Comparison of ENCODE assay signal across 13 cellular contexts in the genomic region with DNA sequence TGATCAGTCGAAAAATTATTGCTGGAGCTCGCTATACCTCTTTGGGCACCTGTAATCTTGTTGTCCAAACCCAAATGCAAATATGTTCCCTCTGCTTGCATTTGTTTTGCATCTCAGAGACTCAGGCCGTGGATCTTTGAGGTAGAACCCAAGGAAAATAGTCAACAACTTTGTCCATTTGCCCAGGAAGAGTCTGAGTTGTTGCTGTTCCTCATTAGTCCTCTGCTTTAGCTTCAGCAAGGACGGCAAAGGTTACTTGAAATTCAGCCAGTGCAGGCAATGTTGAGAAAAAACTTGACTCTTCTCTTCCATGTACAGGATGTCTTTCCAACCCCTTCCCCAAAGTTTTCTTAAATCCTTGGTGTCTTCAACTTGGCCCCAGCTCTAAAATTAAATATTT. TPM values are rescaled to one million over a fixed set of nuclear protein-coding genes. Genes with fewer than 3 reads are reported as not detected.
DNase-seq lines count a peak whose midpoint lies in the region; ATAC-seq and TF ChIP-seq lines count a peak whose summit lies in the region.
"Had no signal": no experiment of that assay in that cellular context is flagged by ENCODE, and none has a peak within 500 bp of the region (broad histone marks: within the 10 kb centered on the region; RNA-seq: fewer than 3 reads in every experiment).

No MANE protein-coding gene starts in this region.

- H3K4me3 ChIP-seq in RWPE2 (ENCODE audit: severe bottlenecking) (no peak overlapping the region), dorsolateral prefrontal cortex (peak overlapping the region in 35 of 59 donors; percentile 1 to 46 (median 22)), mucosa of stomach (ENCODE audit: low read length) (no peak overlapping the region), thoracic aorta (peak overlapping the region; percentile 42)
- H3K4me3 ChIP-seq: GM23248, K562 had no signal

- H3K9ac ChIP-seq in mucosa of stomach (ENCODE audit: low read length) = peak overlapping the region; percentile 58
- H3K9ac ChIP-seq: GM23248 had no signal

- H3K36me3 ChIP-seq in RWPE2 (ENCODE audit: low read depth) (no peaks in the 10 kb centered on the region), mucosa of stomach (ENCODE audit: control insufficient read depth, insufficient read depth, low read length) (no peaks in the 10 kb centered on the region), thoracic aorta (no peaks in the 10 kb centered on the region)

- peak overlapping the region; percentile 35 for H3K27ac ChIP-seq in RWPE2 (ENCODE audit: poor library complexity, severe bottlenecking)
- peak overlapping the region; percentile 83 to 100 (median 96) for H3K27ac ChIP-seq in dorsolateral prefrontal cortex
- peak overlapping the region; percentile 87 to 91 for H3K27ac ChIP-seq in thoracic aorta
- H3K27ac ChIP-seq: GM23248 had no signal

- peaks cover 14% of the 10 kb centered on the region for H3K4me1 ChIP-seq in RWPE2 (ENCODE audit: insufficient read depth, poor library complexity, severe bottlenecking)
- H3K4me1 ChIP-seq in mucosa of stomach (ENCODE audit: control insufficient read depth, insufficient read depth, low read length) = peaks cover 58% of the 10 kb centered on the region
- peaks cover 31 to 73% of the 10 kb centered on the region in 2 donors for H3K4me1 ChIP-seq in thoracic aorta (ENCODE audit: control insufficient read depth in 1 of 2, low read depth in 2 of 2)

- H3K9me3 ChIP-seq in RWPE2 (ENCODE audit: severe bottlenecking) (no peaks in the 10 kb centered on the region), mucosa of stomach (ENCODE audit: control insufficient read depth, low read length) (no peaks in the 10 kb centered on the region), thoracic aorta (no peaks in the 10 kb centered on the region)

- H3K27me3 ChIP-seq in RWPE2 (ENCODE audit: insufficient read depth, poor library complexity, severe bottlenecking) (no peaks in the 10 kb centered on the region), dorsolateral prefrontal cortex (no peaks in the 10 kb centered on the region), mucosa of stomach (ENCODE audit: control insufficient read depth, insufficient read depth, low read length) (no peaks in the 10 kb centered on the region), thoracic aorta (replicated peaks; ENCODE audit: insufficient read depth) (no peaks in the 10 kb centered on the region)

- no peak for ATAC-seq in RWPE2 (ENCODE audit: low read depth)
- no peak for ATAC-seq in thoracic aorta (ENCODE audit: insufficient number of reproducible peaks, low FRiP score, low read depth)
- ATAC-seq in HG02973 (IDR thresholded peaks at IDR 0.05; ENCODE audit: unreplicated experiment) = no peak
- ATAC-seq in GM21526 (IDR thresholded peaks at IDR 0.05; ENCODE audit: low FRiP score, unreplicated experiment) = no peak

- no peak for TF ChIP-seq CTCF in RWPE2 (IDR thresholded peaks at IDR 0.05; ENCODE audit: poor library complexity, severe bottlenecking)
- TF ChIP-seq CTCF in dorsolateral prefrontal cortex (IDR thresholded peaks at IDR 0.05 in 54 of 56, conservative IDR thresholded peaks at IDR 0.05 in 2 of 56; ENCODE audit: low read depth in 1 of 56, partially characterized antibody in 56 of 56) = peak in 2 of 56 donors; percentile 1 to 6
- no peak for TF ChIP-seq CTCF in thoracic aorta (IDR thresholded peaks at IDR 0.05)

- no peak for DNase-seq in RWPE2 (ENCODE audit: low spot score)
- DNase-seq in dorsolateral prefrontal cortex = no peak
- DNase-seq in thoracic aorta (ENCODE audit: low spot score) = no peak
- no peak for DNase-seq in COR-L47 (lab: John Stamatoyannopoulos, UW)
- DNase-seq in NCI-H82 (lab: John Stamatoyannopoulos, UW) = no peak
- DNase-seq: stimulated activated CD4-positive, alpha-beta T cell treated with anti-CD3 and anti-CD28 coated beads, Interleukin-4, amount 100 ng/mL, for 1 hour; T-helper 9 cell had no signal

- intact Hi-C loops in dorsolateral prefrontal cortex (cut with DNase I) = loop anchor here (1.0 to 2.0 kb wide), 2 partner anchors 46 kb away; a partner anchor contains a TSS

RNA-seq across cellular contexts. Expression of a gene that starts 45.8 kb away (rescaled TPM):
- total RNA-seq in dorsolateral prefrontal cortex (100 to 1,000 TPM in 29 of 120 experiments, 10 to 100 TPM in 91; 11.8 to 278 (median 65.1) TPM), thoracic aorta (100 to 1,000 TPM in 1 of 2 donors, 10 to 100 TPM in 1; 79.5 to 316 TPM)
- total RNA-seq: activated CD8-positive, alpha-beta memory T cell treated with anti-CD3 and anti-CD28 coated beads for 36 hours had no signal

Comparison
In these comparisons a context has a peak if more than half of its experiments do, and no peak if none do; other contexts are left out.
1. H3K27ac ChIP-seq: peak in every context shown above with its lines; median percentile 96 in dorsolateral prefrontal cortex; 89 in thoracic aorta; 35 in RWPE2.
2. H3K4me3 ChIP-seq: peak in dorsolateral prefrontal cortex (35 of 59) and thoracic aorta (single experiment); none in RWPE2 (single experiment) and mucosa of stomach (single experiment).